ENCODE assay signal across 1 cellular context in genomic region chr19:55643003-55643732, GRCh38.
TF ChIP-seq lines count a peak whose summit lies in the region.

Gene ZNF581, plus strand, starts transcription at chr19:55643649. Its CDS starts 923 bp downstream, at chr19:55644572.

TF ChIP-seq in HEK293, 187 proteins besides CTCF, POLR2A, EP300 and RAD21 (continued from another document and continues in another):
- TF ChIP-seq PRDM10 (tag by site-specific recombination; IDR thresholded peaks at IDR 0.05): peak; percentile 86
- no peak; the same call in 1 of the 2 replicates for TF ChIP-seq ZFP37 (tag by site-specific recombination; IDR thresholded peaks at IDR 0.05)
- TF ChIP-seq ZNF16 (tag by site-specific recombination; IDR thresholded peaks at IDR 0.05; ENCODE audit: low read depth): no peak
- peak; percentile 74 for TF ChIP-seq ZBTB21 (tag by site-specific recombination; IDR thresholded peaks at IDR 0.05)
- 0 out of 2 replicates have a peak, but pooled peaks have one; percentile 12 for TF ChIP-seq ZNF23 (tag by site-specific recombination; IDR thresholded peaks at IDR 0.05; ENCODE audit: borderline replicate concordance)
- no peak for TF ChIP-seq ZNF174 (tag by site-specific recombination; IDR thresholded peaks at IDR 0.05)
- TF ChIP-seq EGR2 (tag by site-specific recombination; IDR thresholded peaks at IDR 0.05; ENCODE audit: low read depth): peak; percentile 61
- TF ChIP-seq ZNF280C (tag by site-specific recombination; IDR thresholded peaks at IDR 0.05): no peak
- TF ChIP-seq MZF1 (tag by site-specific recombination; IDR thresholded peaks at IDR 0.05; ENCODE audit: borderline replicate concordance): peak; percentile 35; the same call in 1 of the 2 replicates
- no peak for TF ChIP-seq ZNF548 (tag by site-specific recombination; IDR thresholded peaks at IDR 0.05)
- peak; percentile 74 for TF ChIP-seq ZSCAN30 (tag by site-specific recombination; IDR thresholded peaks at IDR 0.05)
- no peak for TF ChIP-seq TCF7L2 (IDR thresholded peaks at IDR 0.05; ENCODE audit: borderline replicate concordance, low read depth, low read length)
- no peak for TF ChIP-seq ZNF560 (tag by site-specific recombination; IDR thresholded peaks at IDR 0.05; ENCODE audit: borderline replicate concordance)
- TF ChIP-seq ZNF677 (tag by site-specific recombination; IDR thresholded peaks at IDR 0.05): no peak
- TF ChIP-seq ZNF791 (tag by site-specific recombination; IDR thresholded peaks at IDR 0.05): no peak
- peak; percentile 79 for TF ChIP-seq ZEB2 (tag by site-specific recombination; IDR thresholded peaks at IDR 0.05)
- peak; percentile 74; the same call in 1 of the 2 replicates for TF ChIP-seq HOXD13 (CRISPR knock-in tag; IDR thresholded peaks at IDR 0.05; ENCODE audit: borderline replicate concordance)
- TF ChIP-seq ZNF274 (IDR thresholded peaks at IDR 0.05; ENCODE audit: low read length): no peak
- no peak for TF ChIP-seq ZNF274 (tag by site-specific recombination; IDR thresholded peaks at IDR 0.05; ENCODE audit: borderline replicate concordance)
- TF ChIP-seq ZNF302 (tag by site-specific recombination; IDR thresholded peaks at IDR 0.05; ENCODE audit: low read depth): no peak
- peak; percentile 30; the same call in 1 of the 2 replicates for TF ChIP-seq FEZF1 (tag by site-specific recombination; IDR thresholded peaks at IDR 0.05)
- TF ChIP-seq ZNF324 (tag by site-specific recombination; IDR thresholded peaks at IDR 0.05): no peak; the same call in 1 of the 2 replicates
- TF ChIP-seq ZNF366 (tag by site-specific recombination; conservative IDR thresholded peaks at IDR 0.05): peak; percentile 78
- no peak for TF ChIP-seq ZNF221 (tag by site-specific recombination; IDR thresholded peaks at IDR 0.05; ENCODE audit: borderline replicate concordance)
- TF ChIP-seq BCL6B (tag by site-specific recombination; IDR thresholded peaks at IDR 0.05): no peak
- TF ChIP-seq ZIC2 (tag by site-specific recombination; IDR thresholded peaks at IDR 0.05): no peak
- TF ChIP-seq ZNF561 (tag by site-specific recombination; IDR thresholded peaks at IDR 0.05; ENCODE audit: borderline replicate concordance): 0 out of 2 replicates have a peak, but pooled peaks have one; percentile 87
- TF ChIP-seq ZNF768 (tag by site-specific recombination; IDR thresholded peaks at IDR 0.05): peak; percentile 94
- no peak; the same call in 1 of the 2 replicates for TF ChIP-seq PBX3 (CRISPR knock-in tag; IDR thresholded peaks at IDR 0.05)
- peak; percentile 56; the same call in 1 of the 2 replicates for TF ChIP-seq REST (tag by site-specific recombination; IDR thresholded peaks at IDR 0.05)
- TF ChIP-seq AEBP2 (tag by site-specific recombination; IDR thresholded peaks at IDR 0.05; ENCODE audit: borderline replicate concordance): no peak
- no peak for TF ChIP-seq ZNF112 (tag by site-specific recombination; IDR thresholded peaks at IDR 0.05)
- TF ChIP-seq ZNF488 (tag by site-specific recombination; IDR thresholded peaks at IDR 0.05): no peak
- TF ChIP-seq KLF8 (tag by site-specific recombination; IDR thresholded peaks at IDR 0.05): peak; percentile 100
- TF ChIP-seq ZSCAN23 (tag by site-specific recombination; IDR thresholded peaks at IDR 0.05): 0 out of 2 replicates have a peak, but pooled peaks have one; percentile 58
- TF ChIP-seq ZNF449 (tag by site-specific recombination; IDR thresholded peaks at IDR 0.05): 0 out of 2 replicates have a peak, but pooled peaks have one; percentile 24
- no peak for TF ChIP-seq ZNF10 (tag by site-specific recombination; IDR thresholded peaks at IDR 0.05)
- TF ChIP-seq YY2 (tag by site-specific recombination; IDR thresholded peaks at IDR 0.05): peak; percentile 81
- TF ChIP-seq ZNF214 (tag by site-specific recombination; IDR thresholded peaks at IDR 0.05; ENCODE audit: borderline replicate concordance): no peak
- no peak for TF ChIP-seq ZNF132 (tag by site-specific recombination; IDR thresholded peaks at IDR 0.05; ENCODE audit: borderline replicate concordance)
- TF ChIP-seq ZSCAN4 (tag by site-specific recombination; IDR thresholded peaks at IDR 0.05): peak; percentile 46; the same call in 1 of the 2 replicates
- no peak for TF ChIP-seq PRDM6 (tag by site-specific recombination; IDR thresholded peaks at IDR 0.05)
- TF ChIP-seq ZNF266 (tag by site-specific recombination; IDR thresholded peaks at IDR 0.05; ENCODE audit: low read depth): no peak
